In the genomic region with DNA sequence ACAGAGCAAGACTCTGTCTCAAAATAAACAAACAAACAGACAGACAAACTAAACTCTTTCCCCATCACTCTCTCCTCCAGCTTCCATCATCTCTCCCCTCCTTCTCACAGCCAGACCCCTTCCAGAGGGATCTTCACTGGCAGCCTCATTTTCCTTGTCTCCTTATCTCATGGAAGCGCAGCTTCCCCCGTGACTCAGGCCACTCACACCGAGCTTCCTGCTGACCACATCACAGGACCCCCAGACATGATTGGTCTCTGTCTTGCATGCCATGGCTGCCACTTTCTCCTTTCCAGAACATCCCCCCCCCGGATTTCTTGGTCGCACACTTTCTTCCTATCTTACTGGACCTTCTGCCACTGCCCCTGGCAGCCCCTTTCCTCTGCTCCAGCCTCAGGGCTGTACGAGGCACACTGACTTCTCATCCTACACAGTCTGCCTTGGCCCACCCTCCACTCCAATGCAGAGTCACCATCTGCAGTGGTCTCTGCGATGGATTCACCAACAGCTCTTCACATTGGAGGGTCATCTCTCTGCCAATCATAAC, we compare ENCODE assay signal across 1 cellular context.
TF ChIP-seq lines count a peak whose summit lies in the region.

No MANE protein-coding gene starts in this region.

TF ChIP-seq in endothelial cell of umbilical vein, 7 proteins besides CTCF, POLR2A, EP300 and RAD21 (continued from another document):
- TF ChIP-seq, protein P1, sequence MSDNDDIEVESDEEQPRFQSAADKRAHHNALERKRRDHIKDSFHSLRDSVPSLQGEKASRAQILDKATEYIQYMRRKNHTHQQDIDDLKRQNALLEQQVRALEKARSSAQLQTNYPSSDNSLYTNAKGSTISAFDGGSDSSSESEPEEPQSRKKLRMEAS (IDR thresholded peaks at IDR 0.05; ENCODE audit: insufficient read depth, insufficient read length) = no peak
- no peak for TF ChIP-seq FOS (IDR thresholded peaks at IDR 0.05; ENCODE audit: borderline replicate concordance, insufficient read depth, low read length)
TF ChIP-seq in endothelial cell of umbilical vein: peak in this region for 1.
